ENCODE assay signal across 8 cellular contexts in genomic region chr5:119356384-119357188, GRCh38. TPM values are rescaled to one million over a fixed set of nuclear protein-coding genes. Genes with fewer than 3 reads are reported as not detected.
DNase-seq lines count a peak whose midpoint lies in the region; ATAC-seq and TF ChIP-seq lines count a peak whose summit lies in the region.

No MANE protein-coding gene starts in this region.

- H4K20me1 ChIP-seq in DOHH2 (ENCODE audit: control insufficient read depth, insufficient read depth, low read depth, low read length) = 0 out of 2 replicates have a peak, but pooled peaks cover 13% of the 10 kb centered on the region

- H3K4me3 ChIP-seq in DOHH2 (ENCODE audit: low read length) (peak overlapping the region; percentile 77), breast epithelium (peak overlapping the region; percentile 65 to 84 (median 67)), lung (peak overlapping the region; percentile 41), aorta (ENCODE audit: low read length in 2 of 2) (peak overlapping the region; percentile 70 to 82)

- WGBS in lung, 2 donors = 6 to 13% methylated on average over 9 of the region's 9 CpGs
- WGBS in aorta, 2 donors = 3% methylated on average over 9 of the region's 9 CpGs

- H3K27me3 ChIP-seq in DOHH2 (ENCODE audit: control insufficient read depth, low read length) (peaks cover 6% of the 10 kb centered on the region; the same call in 1 of the 2 replicates), breast epithelium (no peaks in the 10 kb centered on the region), lung (ENCODE audit: control insufficient read depth, insufficient read depth) (no peaks in the 10 kb centered on the region), aorta (ENCODE audit: control insufficient read depth in 1 of 2, insufficient read depth in 2 of 2, low read length in 1 of 2) (no peaks in the 10 kb centered on the region)

- TF ChIP-seq CTCF in DOHH2 (IDR thresholded peaks at IDR 0.05; ENCODE audit: low read depth, low read length, poor library complexity, severe bottlenecking) (no peak), breast epithelium (IDR thresholded peaks at IDR 0.05) (no peak), lung (IDR thresholded peaks at IDR 0.05; ENCODE audit: control extremely low read depth, extremely low read depth) (no peak)

- H3K9me3 ChIP-seq in DOHH2 (ENCODE audit: control insufficient read depth, insufficient read depth, low read length) (no peaks in the 10 kb centered on the region), breast epithelium (no peaks in the 10 kb centered on the region), lung (ENCODE audit: control insufficient read depth in 2 of 2, insufficient read depth in 1 of 2, low read length in 1 of 2) (no peaks in the 10 kb centered on the region), aorta (ENCODE audit: control insufficient read depth, low read length) (no peaks in the 10 kb centered on the region)

- H3K36me3 ChIP-seq in DOHH2 (ENCODE audit: control insufficient read depth, low read length) (peaks cover 3% of the 10 kb centered on the region; the same call in 1 of the 2 replicates), breast epithelium (no peaks in the 10 kb centered on the region), lung (ENCODE audit: control insufficient read depth in 2 of 2, insufficient read depth in 2 of 2, low read length in 2 of 2) (no peaks in the 10 kb centered on the region), aorta (ENCODE audit: control insufficient read depth in 1 of 2, insufficient read depth in 2 of 2, low read length in 1 of 2) (no peaks in the 10 kb centered on the region)

- DNase-seq in LHCN-M2 (ENCODE audit: low read depth) (peak; percentile 33), breast epithelium (ENCODE audit: low spot score in 2 of 2) (no peak), lung (ENCODE audit: low spot score) (no peak), aorta (no peak), NCI-H345 treated with DMSO at 0.1 percent for 48 hours (lab: John Stamatoyannopoulos, UW; ENCODE audit: unreplicated experiment) (no peak), NCI-H510A (lab: John Stamatoyannopoulos, UW) (no peak)

- intact Hi-C loops in breast epithelium (cut with DNase I; ENCODE audit: low total_unique reads) = no loop called here
- intact Hi-C loops in aorta (cut with DNase I) = loop anchor here (5.0 kb wide), 2 partner anchors 41 to 56 kb away; no protein-coding TSS in a partner anchor

- peak overlapping the region; percentile 98 for H3K4me2 ChIP-seq in DOHH2 (ENCODE audit: low read length)

- H3K79me2 ChIP-seq in DOHH2 (ENCODE audit: control insufficient read depth, low read length) = peaks cover 53% of the 10 kb centered on the region

- no peaks in the 10 kb centered on the region for H3K9me2 ChIP-seq in DOHH2 (replicated peaks; ENCODE audit: control insufficient read depth, low read length)

- no peak for ATAC-seq in lung (ENCODE audit: insufficient read depth, low FRiP score)
- no peak for ATAC-seq in aorta (ENCODE audit: low FRiP score)
- ATAC-seq in HG03097 (IDR thresholded peaks at IDR 0.05; ENCODE audit: low FRiP score, unreplicated experiment) = no peak

- H3K4me1 ChIP-seq in DOHH2 (ENCODE audit: control insufficient read depth, low read length) = peaks cover 94% of the 10 kb centered on the region
- no peaks in the 10 kb centered on the region for H3K4me1 ChIP-seq in breast epithelium
- H3K4me1 ChIP-seq in lung (ENCODE audit: control insufficient read depth in 2 of 2, insufficient read depth in 2 of 2, low read length in 2 of 2) = peaks cover 8 to 9% of the 10 kb centered on the region in 2 donors
- H3K4me1 ChIP-seq in aorta (ENCODE audit: control insufficient read depth in 1 of 2, insufficient read depth in 2 of 2, low read length in 2 of 2) = peaks cover 0 to 5% of the 10 kb centered on the region in 2 donors

- no peak for TF ChIP-seq POLR2A in breast epithelium (IDR thresholded peaks at IDR 0.05)

- H3K27ac ChIP-seq in DOHH2 (ENCODE audit: low read depth, low read length) = peak overlapping the region; percentile 86
- peak overlapping the region; percentile 74 to 82 for H3K27ac ChIP-seq in breast epithelium
- H3K27ac ChIP-seq in lung (ENCODE audit: low read depth in 1 of 2, low read length in 1 of 2) = peak overlapping the region; percentile 55 to 81
- H3K27ac ChIP-seq in aorta (ENCODE audit: low read depth in 1 of 2, low read length in 2 of 2) = peak overlapping the region in 1 of 2 donors; percentile 1

- peaks cover 26% of the 10 kb centered on the region for H3F3A ChIP-seq in DOHH2 (ENCODE audit: control insufficient read depth, insufficient read depth)

RNA-seq across cellular contexts. Expression of gene TNFAIP8, which starts 0.8 kb away (rescaled TPM):
- total RNA-seq in LHCN-M2 (2014; rRNA removed) (25.6 and 26.5 TPM in 2 replicates), breast epithelium (100 to 1,000 TPM in 1 of 3 donors, 10 to 100 TPM in 2; 35.4 to 167 (median 37.3) TPM), lung (10 to 100 TPM; 18.5 to 52.6 TPM), aorta (10 to 100 TPM; 17.8 to 26.9 TPM)
- 7.4 TPM for polyA plus RNA-seq in LHCN-M2 (2012)
- polyA plus RNA-seq in lung (10 to 100 TPM; 11.5 to 58.9 TPM), aorta (10 to 100 TPM; 13.7 to 32.2 TPM)
